In the genomic region with DNA sequence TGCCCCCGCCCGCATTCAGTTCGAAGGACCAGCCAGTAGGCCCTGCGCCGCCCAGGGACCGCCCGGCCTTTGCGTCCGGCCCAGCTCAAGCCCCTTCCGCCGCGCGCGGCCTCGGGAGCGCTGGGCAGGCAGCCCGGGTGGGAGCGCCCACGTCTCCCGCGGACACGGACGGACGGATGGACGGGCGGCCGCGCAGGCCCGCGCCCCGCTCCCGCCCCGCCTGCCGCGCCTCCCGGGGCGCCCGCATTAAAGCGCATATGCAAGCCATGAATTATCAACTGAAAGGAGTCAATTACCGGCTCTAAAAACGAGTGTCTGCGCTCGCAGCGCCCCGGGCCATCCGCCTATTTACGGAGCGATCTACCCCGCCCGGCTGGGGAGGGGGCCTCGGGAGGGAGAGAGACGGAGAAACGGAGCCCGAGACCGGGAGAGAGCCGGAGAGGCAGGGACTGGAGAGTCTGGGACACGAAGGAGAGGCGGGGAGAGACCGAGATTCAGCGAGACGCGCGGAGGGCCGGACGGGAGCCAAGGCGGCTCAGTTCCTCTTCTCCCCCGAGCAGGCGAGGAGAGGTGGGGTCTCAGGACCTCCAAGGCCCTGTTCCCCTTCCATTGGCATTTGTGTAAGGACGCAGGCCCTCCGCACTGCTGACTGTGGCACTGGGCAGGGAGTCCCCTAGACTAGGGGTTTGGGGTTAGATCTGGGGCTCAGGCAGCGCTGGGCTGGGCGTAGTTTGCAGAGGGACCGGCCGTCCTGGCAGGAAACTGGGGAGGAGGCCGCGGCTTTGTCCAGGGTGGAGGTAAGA, we compare ENCODE assay signal across 9 cellular contexts. TPM values are rescaled to one million over a fixed set of nuclear protein-coding genes. Genes with fewer than 3 reads are reported as not detected.
DNase-seq lines count a peak whose midpoint lies in the region; ATAC-seq and TF ChIP-seq lines count a peak whose summit lies in the region.
"Had no signal": no experiment of that assay in that cellular context is flagged by ENCODE, and none has a peak within 500 bp of the region (broad histone marks: within the 10 kb centered on the region; RNA-seq: fewer than 3 reads in every experiment).

No MANE protein-coding gene starts in this region.

- H3F3A ChIP-seq in smooth muscle cell (ENCODE audit: low read depth), result no peaks in the 10 kb centered on the region

- peak overlapping the region; percentile 70 to 82 (median 81) for H3K4me3 Mint-ChIP-seq in brain

- no peaks in the 10 kb centered on the region for H3K36me3 ChIP-seq in HUES64 (ENCODE audit: insufficient read depth, low read length)
- H3K36me3 ChIP-seq in smooth muscle cell (ENCODE audit: low read depth), result no peaks in the 10 kb centered on the region

- WGBS in HUES64, result 1% methylated on average over 76 of the region's 76 CpGs
- 4% methylated on average over 61 of the region's 76 CpGs for WGBS in smooth muscle cell (ENCODE audit: low lambda C conversion rate)

- H3K9me3 Mint-ChIP-seq in brain, result peaks cover 0 to 10% (median 0%) of the 10 kb centered on the region in 5 experiments

- H3K4me2 ChIP-seq in smooth muscle cell, result peak overlapping the region; percentile 96

- H3K9ac ChIP-seq in HUES64 (ENCODE audit: low read depth, low read length), result no peak overlapping the region
- H3K9ac ChIP-seq in smooth muscle cell (ENCODE audit: low read depth), result no peak overlapping the region

- no peak overlapping the region for H3K27ac ChIP-seq in HUES64 (ENCODE audit: low read depth, low read length)
- H3K27ac ChIP-seq in smooth muscle cell (ENCODE audit: low read depth), result no peak overlapping the region

- H3K36me3 Mint-ChIP-seq in brain, result no peaks in the 10 kb centered on the region

- H3K4me3 ChIP-seq in HUES64 (ENCODE audit: low read length), result peak overlapping the region; percentile 58
- peak overlapping the region; percentile 49 for H3K4me3 ChIP-seq in smooth muscle cell

- H3K27me3 ChIP-seq in HUES64 (ENCODE audit: insufficient read depth, low read length) (peaks cover 96% of the 10 kb centered on the region), smooth muscle cell (ENCODE audit: low read depth) (peaks cover 97% of the 10 kb centered on the region)

- no peak for TF ChIP-seq CTCF in brain (conservative IDR thresholded peaks at IDR 0.05)
- no peak for TF ChIP-seq CTCF in smooth muscle cell (IDR thresholded peaks at IDR 0.05; ENCODE audit: borderline replicate concordance, insufficient read depth, poor library complexity, severe bottlenecking)

- H3K79me2 ChIP-seq in smooth muscle cell (ENCODE audit: low read depth), result no peaks in the 10 kb centered on the region

- peak; percentile 82 for DNase-seq in iPS-NIHi7 (ENCODE audit: extremely low spot score)
- no peak for DNase-seq in smooth muscle cell (lab: John Stamatoyannopoulos, UW; ENCODE audit: unreplicated experiment)
- DNase-seq in middle frontal gyrus (ENCODE audit: extremely low spot score, low spot score), result no peak
- DNase-seq: activated CD4-positive, CD25-positive, alpha-beta regulatory T cell treated with anti-CD3 and anti-CD28 coated beads, Interleukin-2, amount 50 U/mL, for 72 hours; kidney glomerular epithelial cell had no signal

- H3K27me3 Mint-ChIP-seq in brain, result peaks cover 98% of the 10 kb centered on the region

- H3K27ac Mint-ChIP-seq in brain, result peak overlapping the region in 2 of 5 experiments; percentile 65 to 74

- H3K4me1 ChIP-seq in HUES64 (ENCODE audit: insufficient read depth, low read length), result peaks cover 14% of the 10 kb centered on the region
- H3K4me1 ChIP-seq in smooth muscle cell (ENCODE audit: low read depth), result peaks cover 5% of the 10 kb centered on the region

- H2AFZ ChIP-seq in smooth muscle cell (ENCODE audit: low read depth), result peak overlapping the region; percentile 69

- no peaks in the 10 kb centered on the region for H4K20me1 ChIP-seq in smooth muscle cell (ENCODE audit: low read depth)

- ATAC-seq in HG02588 (IDR thresholded peaks at IDR 0.05; ENCODE audit: unreplicated experiment), result no peak
- no peak for ATAC-seq in GM18517 (IDR thresholded peaks at IDR 0.05; ENCODE audit: unreplicated experiment)

- H3K9me3 ChIP-seq in HUES64 (ENCODE audit: insufficient read depth, low read depth, low read length) (no peaks in the 10 kb centered on the region), smooth muscle cell (replicated peaks; ENCODE audit: low read depth) (no peaks in the 10 kb centered on the region)

- H3K4me1 Mint-ChIP-seq in brain, result peaks cover 40% of the 10 kb centered on the region

RNA-seq across cellular contexts. Expression of a gene that starts 41.3 kb away (rescaled TPM):
- polyA plus RNA-seq in HUES64 (2013, experiment 1 of 2), result 0.50 TPM
- polyA plus RNA-seq in HUES64 (2013, experiment 2 of 2), result 0.70 TPM
- polyA plus RNA-seq in brain (ENCODE audit: insufficient read depth, low read depth, low replicate concordance) (not detected), smooth muscle cell (not detected in 2 replicates)
- not detected in 2 replicates for total RNA-seq in smooth muscle cell

RNA-seq across cellular contexts. Expression of a gene that starts 54.2 kb away (rescaled TPM):
- polyA plus RNA-seq in HUES64 (2013, experiment 1 of 2), result 7.5 TPM
- polyA plus RNA-seq in HUES64 (2013, experiment 2 of 2), result 4.6 TPM
- polyA plus RNA-seq in brain (ENCODE audit: insufficient read depth, low read depth, low replicate concordance) (25.0 TPM), smooth muscle cell (5.7 and 12.1 TPM in 2 replicates)
- total RNA-seq in smooth muscle cell, result 8.9 and 11.1 TPM in 2 replicates
